Comparison of ENCODE assay signal across 18 cellular contexts in the genomic region with DNA sequence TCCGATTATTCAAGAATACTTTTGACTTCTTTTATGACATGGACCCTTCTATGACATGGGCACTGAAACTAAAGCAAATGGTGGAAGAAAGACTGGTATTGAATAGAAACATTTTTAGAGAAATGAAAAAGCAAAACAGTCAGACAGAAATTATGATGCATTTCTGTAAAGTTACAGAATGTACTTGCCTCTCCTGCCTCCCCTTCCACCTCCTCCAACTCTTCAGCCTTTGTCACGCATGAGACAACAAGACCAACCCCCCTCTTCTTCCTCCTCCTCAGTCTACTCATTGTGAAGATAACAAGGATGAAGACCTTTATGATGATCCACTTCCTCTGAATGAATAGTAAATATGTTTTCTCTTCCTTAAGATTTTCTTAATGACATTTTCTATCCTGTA. TPM values are rescaled to one million over a fixed set of nuclear protein-coding genes. Genes with fewer than 3 reads are reported as not detected.
A peak's percentile ranks its signal among the peaks of the same experiment; 100 is the strongest.
DNase-seq lines count a peak whose midpoint lies in the region; ATAC-seq and TF ChIP-seq lines count a peak whose summit lies in the region.
"Had no signal": no experiment of that assay in that cellular context is flagged by ENCODE, and none has a peak within 500 bp of the region (broad histone marks: within the 10 kb centered on the region; RNA-seq: fewer than 3 reads in every experiment).

No MANE protein-coding gene starts in this region.

- TF ChIP-seq POLR2A in prostate gland (IDR thresholded peaks at IDR 0.05) (no peak), tibial nerve (IDR thresholded peaks at IDR 0.05) (no peak)

- no peak for TF ChIP-seq EP300 in tibial nerve (IDR thresholded peaks at IDR 0.05)

- WGBS in prostate gland: 62% methylated on average over 2 of the region's 2 CpGs
- 71 to 79% methylated on average over 2 of the region's 2 CpGs for WGBS in tibial nerve, 2 donors

- peaks cover 44% of the 10 kb centered on the region for H3K4me1 Mint-ChIP-seq in activated CD8-positive, alpha-beta T cell treated with anti-CD3 and anti-CD28 coated beads for 36 hours (ENCODE audit: low read depth)
- peaks cover 42% of the 10 kb centered on the region for H3K4me1 Mint-ChIP-seq in stimulated activated effector memory CD8-positive, alpha-beta T cell treated with anti-CD3 and anti-CD28 coated beads, Interleukin-12 subunit alpha, Interleukin-12 subunit beta, amount 100 ng/mL, for 72 hours
- H3K4me1 Mint-ChIP-seq: H9, neural crest cell had no signal

- peaks cover 2% of the 10 kb centered on the region for H3K9me3 Mint-ChIP-seq in activated CD8-positive, alpha-beta T cell treated with anti-CD3 and anti-CD28 coated beads for 36 hours
- H3K9me3 Mint-ChIP-seq in stimulated activated effector memory CD8-positive, alpha-beta T cell treated with anti-CD3 and anti-CD28 coated beads, Interleukin-12 subunit alpha, Interleukin-12 subunit beta, amount 100 ng/mL, for 72 hours: peaks cover 3% of the 10 kb centered on the region

- no peaks in the 10 kb centered on the region for H3K4me1 ChIP-seq in prostate gland (replicated peaks)
- H3K4me1 ChIP-seq in tibial nerve: no peaks in the 10 kb centered on the region

- H3K27ac ChIP-seq in prostate gland (no peak overlapping the region), tibial nerve (no peak overlapping the region)
- H3K27ac ChIP-seq: thoracic aorta had no signal

- H3K4me3 Mint-ChIP-seq in activated CD8-positive, alpha-beta T cell treated with anti-CD3 and anti-CD28 coated beads for 36 hours: peak overlapping the region; percentile 61
- peak overlapping the region; percentile 59 for H3K4me3 Mint-ChIP-seq in stimulated activated effector memory CD8-positive, alpha-beta T cell treated with anti-CD3 and anti-CD28 coated beads, Interleukin-12 subunit alpha, Interleukin-12 subunit beta, amount 100 ng/mL, for 72 hours
- H3K4me3 Mint-ChIP-seq: H9, neural crest cell had no signal

- H3K9me3 ChIP-seq in prostate gland (no peaks in the 10 kb centered on the region), tibial nerve (no peaks in the 10 kb centered on the region)
- H3K9me3 ChIP-seq: thoracic aorta had no signal

- peak overlapping the region; percentile 92 for H3K27ac Mint-ChIP-seq in activated CD8-positive, alpha-beta T cell treated with anti-CD3 and anti-CD28 coated beads for 36 hours
- H3K27ac Mint-ChIP-seq in stimulated activated effector memory CD8-positive, alpha-beta T cell treated with anti-CD3 and anti-CD28 coated beads, Interleukin-12 subunit alpha, Interleukin-12 subunit beta, amount 100 ng/mL, for 72 hours: peak overlapping the region; percentile 87
- H3K27ac Mint-ChIP-seq: H9 had no signal

- no peaks in the 10 kb centered on the region for H3K27me3 ChIP-seq in prostate gland (replicated peaks; ENCODE audit: insufficient read depth)
- no peaks in the 10 kb centered on the region for H3K27me3 ChIP-seq in tibial nerve

- CTCF ChIA-PET in activated CD8-positive, alpha-beta T cell treated with anti-CD3 and anti-CD28 coated beads for 36 hours (lab: Charles Lee): no interaction called here

- TF ChIP-seq CTCF in activated CD8-positive, alpha-beta T cell treated with anti-CD3 and anti-CD28 coated beads for 36 hours (IDR thresholded peaks at IDR 0.05): no peak
- TF ChIP-seq CTCF in prostate gland (IDR thresholded peaks at IDR 0.05) (no peak), tibial nerve (IDR thresholded peaks at IDR 0.05) (no peak)

- DNase-seq in activated naive CD4-positive, alpha-beta T cell treated with Interleukin-2 at 50 U/mL for 16 hours: peak; percentile 30
- DNase-seq in activated naive CD4-positive, alpha-beta T cell (lab: John Stamatoyannopoulos, UW): no peak
- peak; percentile 36 for DNase-seq in activated CD8-positive, alpha-beta T cell treated with anti-CD3 and anti-CD28 coated beads for 36 hours
- DNase-seq in stimulated activated effector memory CD8-positive, alpha-beta T cell treated with anti-CD3 and anti-CD28 coated beads, Interleukin-12 subunit alpha, Interleukin-12 subunit beta, amount 100 ng/mL, for 72 hours (ENCODE audit: low spot score in 2 of 2): no peak
- DNase-seq in NCI-H446 treated with DMSO at 0.1 percent for 48 hours (lab: John Stamatoyannopoulos, UW): no peak
- DNase-seq in prostate gland (ENCODE audit: low spot score): no peak
- no peak for DNase-seq in tibial nerve (ENCODE audit: low spot score in 2 of 2)
- DNase-seq: effector CD4-positive, alpha-beta T cell; EL; H9; kidney; mesenchymal stem cell; SIG-M5; T1000 had no signal

- no peak overlapping the region for H3K4me3 ChIP-seq in prostate gland
- no peak overlapping the region for H3K4me3 ChIP-seq in tibial nerve
- H3K4me3 ChIP-seq: thoracic aorta had no signal

- POLR2A ChIA-PET in activated CD8-positive, alpha-beta T cell treated with anti-CD3 and anti-CD28 coated beads for 36 hours (lab: Charles Lee): interaction anchor here (1.5 to 6.4 kb wide), 2 partner anchors 17 to 50 kb away, joined by 3 to 57 read pairs; no protein-coding TSS in a partner anchor

- H3K36me3 Mint-ChIP-seq in activated CD8-positive, alpha-beta T cell treated with anti-CD3 and anti-CD28 coated beads for 36 hours (ENCODE audit: low read depth): peaks cover 11% of the 10 kb centered on the region
- peaks cover 24% of the 10 kb centered on the region for H3K36me3 Mint-ChIP-seq in stimulated activated effector memory CD8-positive, alpha-beta T cell treated with anti-CD3 and anti-CD28 coated beads, Interleukin-12 subunit alpha, Interleukin-12 subunit beta, amount 100 ng/mL, for 72 hours

- peak; percentile 69 for ATAC-seq in GM21390 (IDR thresholded peaks at IDR 0.05; ENCODE audit: unreplicated experiment)
- peak; percentile 82 for ATAC-seq in activated CD8-positive, alpha-beta T cell treated with anti-CD3 and anti-CD28 coated beads for 36 hours
- ATAC-seq in stimulated activated effector memory CD8-positive, alpha-beta T cell treated with anti-CD3 and anti-CD28 coated beads, Interleukin-12 subunit alpha, Interleukin-12 subunit beta, amount 100 ng/mL, for 72 hours: peak; percentile 95
- ATAC-seq: HepG2 had no signal

- no peaks in the 10 kb centered on the region for H3K27me3 Mint-ChIP-seq in activated CD8-positive, alpha-beta T cell treated with anti-CD3 and anti-CD28 coated beads for 36 hours

- intact Hi-C loops in activated CD8-positive, alpha-beta T cell treated with anti-CD3 and anti-CD28 coated beads for 36 hours (cut with micrococcal nuclease): no loop called here
- intact Hi-C loops in prostate gland (cut with DNase I): no loop called here

- H3K36me3 ChIP-seq in prostate gland: no peaks in the 10 kb centered on the region
- H3K36me3 ChIP-seq in tibial nerve: no peaks in the 10 kb centered on the region
- H3K36me3 ChIP-seq: thoracic aorta had no signal

RNA-seq across cellular contexts. Expression of a gene that starts 46.3 kb away (rescaled TPM):
- 100 to 1,000 TPM; 376 to 384 TPM for total RNA-seq in activated CD8-positive, alpha-beta T cell treated with anti-CD3 and anti-CD28 coated beads for 36 hours
- total RNA-seq in prostate gland (100 to 1,000 TPM; 107 to 206 TPM), tibial nerve (100 to 1,000 TPM; 104 to 141 (median 119) TPM)

Comparison
In these comparisons a context has a peak if more than half of its experiments do, and no peak if none do; other contexts are left out.
1. DNase-seq: peak in activated naive CD4-positive, alpha-beta T cell treated with Interleukin-2 at 50 U/mL for 16 hours (single experiment) and activated CD8-positive, alpha-beta T cell treated with anti-CD3 and anti-CD28 coated beads for 36 hours (single experiment); none in activated naive CD4-positive, alpha-beta T cell (0 of 4), stimulated activated effector memory CD8-positive, alpha-beta T cell treated with anti-CD3 and anti-CD28 coated beads, Interleukin-12 subunit alpha, Interleukin-12 subunit beta, amount 100 ng/mL, for 72 hours (0 of 2), NCI-H446 treated with DMSO at 0.1 percent for 48 hours (single experiment), prostate gland (single experiment) and tibial nerve (0 of 2).
2. Peak in every context shown above with its lines, with median percentiles within 50 percentile points of each other: ATAC-seq.